Comparison of ENCODE assay signal across 8 cellular contexts in genomic region chr4:6988016-6988715, GRCh38. TPM values are rescaled to one million over a fixed set of nuclear protein-coding genes. Genes with fewer than 3 reads are reported as not detected.
DNase-seq lines count a peak whose midpoint lies in the region; ATAC-seq and TF ChIP-seq lines count a peak whose summit lies in the region.

No MANE protein-coding gene starts in this region.

- ATAC-seq in CD8-positive, alpha-beta T cell: no peak
- no peak for ATAC-seq in GM19035 (IDR thresholded peaks at IDR 0.05; ENCODE audit: unreplicated experiment)

- H3K36me3 ChIP-seq in CD8-positive, alpha-beta T cell (ENCODE audit: insufficient read depth, low read length): no peaks in the 10 kb centered on the region
- peaks cover 34% of the 10 kb centered on the region for H3K36me3 ChIP-seq in NT2/D1 (ENCODE audit: insufficient read depth, insufficient read length, low read length)
- H3K36me3 ChIP-seq in ectodermal cell (ENCODE audit: control insufficient read depth, insufficient read depth, low read length): no peaks in the 10 kb centered on the region
- H3K36me3 ChIP-seq in neural cell (ENCODE audit: insufficient read depth, low read length): no peaks in the 10 kb centered on the region

- no peak for TF ChIP-seq CTCF in CD8-positive, alpha-beta T cell (IDR thresholded peaks at IDR 0.05)
- TF ChIP-seq CTCF in neural cell (IDR thresholded peaks at IDR 0.05; ENCODE audit: poor library complexity, severe bottlenecking): no peak

- peaks cover 58% of the 10 kb centered on the region for H3K4me1 ChIP-seq in CD8-positive, alpha-beta T cell (ENCODE audit: insufficient read depth, low read length)
- peaks cover 20% of the 10 kb centered on the region for H3K4me1 ChIP-seq in NT2/D1 (ENCODE audit: insufficient read depth, insufficient read length)
- H3K4me1 ChIP-seq in ectodermal cell (ENCODE audit: control insufficient read depth, insufficient read depth, low read length): peaks cover 27% of the 10 kb centered on the region

- peak overlapping the region; percentile 94 for H3K4me3 Mint-ChIP-seq in CD8-positive, alpha-beta T cell

- H3K9me3 ChIP-seq in CD8-positive, alpha-beta T cell (ENCODE audit: low read length): no peaks in the 10 kb centered on the region
- H3K9me3 ChIP-seq in NT2/D1 (ENCODE audit: insufficient read depth, low read length): no peaks in the 10 kb centered on the region
- no peaks in the 10 kb centered on the region for H3K9me3 ChIP-seq in ectodermal cell (ENCODE audit: control insufficient read depth, low read length)
- no peaks in the 10 kb centered on the region for H3K9me3 ChIP-seq in neural cell (ENCODE audit: low read length)

- no peaks in the 10 kb centered on the region for H4K20me1 ChIP-seq in neural cell (ENCODE audit: insufficient read depth)

- POLR2A ChIA-PET in CD8-positive, alpha-beta T cell (lab: Charles Lee): interaction anchor here (1.3 to 2.7 kb wide), 3 partner anchors 78 to 278 kb away, joined by 3 to 31 read pairs (median 24); partner anchors contain the start of genes GRPEL1 and TBC1D14

- H3K27me3 Mint-ChIP-seq in CD8-positive, alpha-beta T cell (ENCODE audit: low read depth): no peaks in the 10 kb centered on the region

- peak overlapping the region; percentile 87 for H3K4me2 ChIP-seq in neural cell (ENCODE audit: low read length)

- no peak for TF ChIP-seq RAD21 in neural cell (conservative IDR thresholded peaks at IDR 0.05)

- H3K27ac ChIP-seq in CD8-positive, alpha-beta T cell (ENCODE audit: low read depth, low read length): no peak overlapping the region
- no peak overlapping the region for H3K27ac ChIP-seq in ectodermal cell (ENCODE audit: insufficient read depth, low read depth, low read length, poor library complexity, severe bottlenecking)
- H3K27ac ChIP-seq in neural cell (ENCODE audit: low read length): peak overlapping the region; percentile 86

- peaks cover 87% of the 10 kb centered on the region for H3K4me1 Mint-ChIP-seq in CD8-positive, alpha-beta T cell (ENCODE audit: low read depth)

- 86% methylated on average over 9 to 13 of the region's 13 CpGs for WGBS in ectodermal cell, 2 experiments

- H3K27ac Mint-ChIP-seq in CD8-positive, alpha-beta T cell: peak overlapping the region; percentile 95

- no peaks in the 10 kb centered on the region for H3K9me3 Mint-ChIP-seq in CD8-positive, alpha-beta T cell

- peaks cover 22% of the 10 kb centered on the region for H3K36me3 Mint-ChIP-seq in CD8-positive, alpha-beta T cell

- TF ChIP-seq EP300 in neural cell (conservative IDR thresholded peaks at IDR 0.05; ENCODE audit: poor library complexity, severe bottlenecking): no peak

- H3K4me3 ChIP-seq in CD8-positive, alpha-beta T cell (ENCODE audit: low read depth, low read length): peak overlapping the region; percentile 94
- H3K4me3 ChIP-seq in NT2/D1 (ENCODE audit: insufficient read length, low read depth): peak overlapping the region; percentile 91
- H3K4me3 ChIP-seq in ectodermal cell (ENCODE audit: insufficient read depth, low read depth, low read length): peak overlapping the region; percentile 91
- peak overlapping the region; percentile 99 for H3K4me3 ChIP-seq in neural cell (ENCODE audit: low read length)

- DNase-seq in CD8-positive, alpha-beta T cell: no peak
- no peak for DNase-seq in NT2/D1 (ENCODE audit: low read depth, low spot score)
- DNase-seq in COLO668 (lab: John Stamatoyannopoulos, UW; ENCODE audit: unreplicated experiment): no peak
- DNase-seq in DMS79 treated with DMSO at 0.1 percent for 48 hours (lab: John Stamatoyannopoulos, UW): no peak
- no peak for DNase-seq in NCI-H1092 treated with DMSO at 0.1 percent for 48 hours (lab: John Stamatoyannopoulos, UW)

- intact Hi-C loops in CD8-positive, alpha-beta T cell (cut with DNase I, micrococcal nuclease): no loop called here

- no peaks in the 10 kb centered on the region for H3K27me3 ChIP-seq in CD8-positive, alpha-beta T cell (ENCODE audit: insufficient read depth, low read length)
- H3K27me3 ChIP-seq in NT2/D1 (ENCODE audit: insufficient read depth, insufficient read length) (no peaks in the 10 kb centered on the region), ectodermal cell (ENCODE audit: control insufficient read depth, insufficient read depth, low read length, poor library complexity, severe bottlenecking) (no peaks in the 10 kb centered on the region), neural cell (ENCODE audit: insufficient read depth, low read depth, low read length) (no peaks in the 10 kb centered on the region)

- CTCF ChIA-PET in CD8-positive, alpha-beta T cell (lab: Charles Lee): interaction anchor here (1.3 to 6.2 kb wide), 6 partner anchors 14 to 81 kb away, joined by 3 to 31 read pairs (median 4); partner anchors contain the start of genes GRPEL1, TADA2B and TBC1D14

- H2AFZ ChIP-seq in neural cell (ENCODE audit: low read depth, low read length): no peak overlapping the region

- peaks cover 49% of the 10 kb centered on the region for H3K79me2 ChIP-seq in neural cell (replicated peaks; ENCODE audit: insufficient read depth, low read length)

- H3F3A ChIP-seq in neural cell (ENCODE audit: insufficient read depth, low read length, poor library complexity, severe bottlenecking): no peaks in the 10 kb centered on the region

- H3K9ac ChIP-seq in NT2/D1 (ENCODE audit: insufficient read length, low read depth) (peak overlapping the region; percentile 14), neural cell (ENCODE audit: low read length) (peak overlapping the region; percentile 92)

- no peaks in the 10 kb centered on the region for H3K9me2 ChIP-seq in neural cell (ENCODE audit: insufficient read depth, low read length)

TF ChIP-seq in neural cell, 6 proteins besides CTCF, POLR2A, EP300 and RAD21:
- TF ChIP-seq SMC3 (conservative IDR thresholded peaks at IDR 0.05; ENCODE audit: poor library complexity) (no peak), REST (IDR thresholded peaks at IDR 0.05; ENCODE audit: borderline replicate concordance) (no peak), TAF1 (IDR thresholded peaks at IDR 0.05; ENCODE audit: low read depth) (no peak), POLR2AphosphoS5 (IDR thresholded peaks at IDR 0.05) (no peak), MXI1 (conservative IDR thresholded peaks at IDR 0.05; ENCODE audit: poor library complexity, severe bottlenecking) (no peak), EZH2 (IDR thresholded peaks at IDR 0.05; ENCODE audit: borderline replicate concordance, insufficient read depth, low read length, poor library complexity, severe bottlenecking) (no peak)

RNA-seq across cellular contexts. Expression of gene TADA2B, which starts 55.0 kb away (rescaled TPM):
- total RNA-seq in CD8-positive, alpha-beta T cell: 10 to 100 TPM; 41.9 to 45.4 TPM
- 17.7 TPM for polyA plus RNA-seq in ectodermal cell (2013, experiment 1 of 4)
- 15.1 TPM for polyA plus RNA-seq in ectodermal cell (2013, experiment 2 of 4)
- 13.5 TPM for polyA plus RNA-seq in ectodermal cell (2013, experiment 3 of 4)
- 14.6 TPM for polyA plus RNA-seq in ectodermal cell (2013, experiment 4 of 4)
- 13.9 and 14.9 TPM in 2 replicates for polyA plus RNA-seq in neural cell
- polyA minus RNA-seq in neural cell: 35.3 and 38.2 TPM in 2 replicates
